ENCODE assay signal across 17 cellular contexts in the genomic region with DNA sequence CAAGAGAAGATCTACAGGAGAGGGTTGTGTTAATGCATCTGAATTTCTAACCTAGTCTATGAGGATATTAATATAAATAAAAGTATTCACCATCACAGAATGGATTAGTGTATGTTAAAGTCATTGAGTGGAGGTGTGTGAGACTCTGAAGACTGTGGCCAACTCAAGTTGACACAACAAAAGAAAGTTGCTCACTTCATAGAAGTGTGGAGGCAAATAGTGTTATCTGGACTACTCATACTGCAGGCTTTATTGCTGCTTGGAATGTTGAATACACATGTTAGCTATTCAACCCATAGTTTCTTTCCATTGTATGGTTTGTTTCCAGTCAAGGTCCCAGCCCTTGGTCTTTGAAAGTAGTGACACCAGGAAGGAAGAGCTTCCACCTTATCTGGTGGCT.
"Had no signal": no experiment of that assay in that cellular context is flagged by ENCODE, and none has a peak within 500 bp of the region (broad histone marks: within the 10 kb centered on the region; RNA-seq: fewer than 3 reads in every experiment).

No MANE protein-coding gene starts in this region.

- H3K36me3 Mint-ChIP-seq: brain had no signal

- H3K4me1 ChIP-seq: parathyroid adenoma, SJCRH30 had no signal

- H3K27ac Mint-ChIP-seq: brain; stimulated activated naive B cell treated with anti-CD40 and anti-IgM and Interleukin-4, amounts not matched to agents 10 μg/mL and 1 μg/mL and 100 μg/mL, for 72 hours had no signal

- H3K9me3 Mint-ChIP-seq: brain had no signal

- H3K9me3 ChIP-seq: esophagus muscularis mucosa, left ventricle myocardium inferior, mucosa of descending colon, neutrophil, SJCRH30, transverse colon had no signal

- H3K4me3 Mint-ChIP-seq: brain; stimulated activated naive B cell treated with anti-CD40 and anti-IgM and Interleukin-4, amounts not matched to agents 10 μg/mL and 1 μg/mL and 100 μg/mL, for 72 hours had no signal

- H3K27me3 Mint-ChIP-seq: naive thymus-derived CD4-positive, alpha-beta T cell had no signal

- H3K27ac ChIP-seq: esophagus muscularis mucosa, parathyroid adenoma, SJCRH30 had no signal

- H3K4me1 Mint-ChIP-seq: brain had no signal

- H3K27me3 ChIP-seq: esophagus muscularis mucosa, SJCRH30, transverse colon had no signal

- H3K4me3 ChIP-seq: coronary artery, esophagus muscularis mucosa, left ventricle myocardium inferior, mucosa of descending colon, SJCRH30, transverse colon had no signal

- H3K36me3 ChIP-seq: esophagus muscularis mucosa, left ventricle myocardium inferior, neutrophil, SJCRH30, transverse colon had no signal

- ATAC-seq: activated CD4-positive, CD25-positive, alpha-beta regulatory T cell treated with anti-CD3 and anti-CD28 coated beads, Interleukin-2, amount 50 U/mL, for 24 hours; naive thymus-derived CD4-positive, alpha-beta T cell; stimulated activated naive B cell treated with anti-CD40 and anti-IgM and Interleukin-4, amounts not matched to agents 10 μg/mL and 1 μg/mL and 100 μg/mL, for 72 hours had no signal

- DNase-seq: activated naive CD4-positive, alpha-beta T cell treated with Interleukin-2 at 50 U/mL for 16 hours; central memory CD4-positive, alpha-beta T cell; left ventricle myocardium inferior; mucosa of descending colon; naive thymus-derived CD4-positive, alpha-beta T cell; retina; SJCRH30; stimulated activated CD4-positive, alpha-beta T cell treated with anti-CD3 and anti-CD28 coated beads, Interleukin-2, amount 100 ng/mL, for 48 hours; stimulated activated naive B cell treated with anti-CD40 and anti-IgM and Interleukin-4, amounts not matched to agents 10 μg/mL and 1 μg/mL and 100 μg/mL, for 72 hours; T1000; transverse colon had no signal
